8 cellular contexts compared by ENCODE assay signal in genomic region chr2:17539993-17540812, GRCh38. TPM values are rescaled to one million over a fixed set of nuclear protein-coding genes. Genes with fewer than 3 reads are reported as not detected.
DNase-seq lines count a peak whose midpoint lies in the region; ATAC-seq and TF ChIP-seq lines count a peak whose summit lies in the region.

Gene VSNL1, plus strand, starts transcription at chr2:17540696. Its CDS starts 51,379 bp downstream, at chr2:17592075.

- no peaks in the 10 kb centered on the region for H4K20me1 ChIP-seq in mammary epithelial cell (ENCODE audit: insufficient read depth, low read length)

- H3K4me3 ChIP-seq in mammary epithelial cell (replicated peaks in 1 of 3; ENCODE audit: insufficient read depth in 1 of 3, low read depth in 2 of 3, low read length in 3 of 3) (peak within 1 kb of the TSS; percentile 56 to 76 (median 72)), skeletal muscle satellite cell (ENCODE audit: low read length) (peak within 1 kb of the TSS; percentile 76)
- H3K4me3 ChIP-seq in effector memory CD4-positive, alpha-beta T cell (ENCODE audit: insufficient read depth, low read depth, low read length, poor library complexity, severe bottlenecking): no peak within 1 kb of the TSS

- intact Hi-C loops in mammary epithelial cell (cut with micrococcal nuclease): loop anchor here (1.0 to 2.0 kb wide), 9 partner anchors 48 to 767 kb away; no protein-coding TSS in a partner anchor

- H3K36me3 ChIP-seq in mammary epithelial cell (ENCODE audit: insufficient read depth, low read length): no peaks in the 10 kb centered on the region
- no peaks in the 10 kb centered on the region for H3K36me3 ChIP-seq in skeletal muscle satellite cell (ENCODE audit: insufficient read depth, low read length)
- no peaks in the 10 kb centered on the region for H3K36me3 ChIP-seq in effector memory CD4-positive, alpha-beta T cell (ENCODE audit: control insufficient read depth, insufficient read depth, low read length)

- peaks cover 10% of the 10 kb centered on the region for H3K4me1 Mint-ChIP-seq in stimulated activated naive CD8-positive, alpha-beta T cell treated with anti-CD3 and anti-CD28 coated beads, Interleukin-15, amount 100 ng/mL, for 72 hours

- dilution Hi-C loops in mammary epithelial cell (cut with HindIII; ENCODE audit: low sequenced_read_pairs): loop anchor here (5.0 kb wide), 1 partner anchor 77 kb away; no protein-coding TSS in a partner anchor

- no peak for ATAC-seq in stimulated activated naive CD8-positive, alpha-beta T cell treated with anti-CD3 and anti-CD28 coated beads, Interleukin-15, amount 100 ng/mL, for 72 hours

- peak within 1 kb of the TSS in 1 of 2 donors; percentile 42 for H3K27ac Mint-ChIP-seq in stimulated activated naive CD8-positive, alpha-beta T cell treated with anti-CD3 and anti-CD28 coated beads, Interleukin-15, amount 100 ng/mL, for 72 hours

- H3K9ac ChIP-seq in mammary epithelial cell (ENCODE audit: insufficient read depth, low read length): peak within 1 kb of the TSS; percentile 95
- H3K9ac ChIP-seq in skeletal muscle satellite cell (ENCODE audit: low read depth, low read length): peak within 1 kb of the TSS; percentile 38

- H3K27me3 Mint-ChIP-seq in stimulated activated naive CD8-positive, alpha-beta T cell treated with anti-CD3 and anti-CD28 coated beads, Interleukin-15, amount 100 ng/mL, for 72 hours: peaks cover 82% of the 10 kb centered on the region

- WGBS in mammary epithelial cell (ENCODE audit: low coverage, missing lambda C conversion rate): 3% methylated on average over 31 of the region's 48 CpGs

- H3K27ac ChIP-seq in mammary epithelial cell (ENCODE audit: insufficient read depth, low read depth, low read length): peak within 1 kb of the TSS; percentile 95
- H3K27ac ChIP-seq in effector memory CD4-positive, alpha-beta T cell (ENCODE audit: insufficient read depth, low read length, poor library complexity, severe bottlenecking): no peak within 1 kb of the TSS

- in situ Hi-C loops in mammary epithelial cell (cut with MboI; ENCODE audit: low sequenced_read_pairs in 2 of 2): loop anchor here in 1 of 2 donors (10.0 kb wide), 1 partner anchor 65 kb away; no protein-coding TSS in a partner anchor

- TSS peak; percentile 51 for BruUV-seq in mammary epithelial cell (replicated peaks; lab: Mats Ljungman, UMichigan)

- H3K4me1 ChIP-seq in mammary epithelial cell (ENCODE audit: insufficient read depth, low read length): peaks cover 38% of the 10 kb centered on the region
- peaks cover 28% of the 10 kb centered on the region for H3K4me1 ChIP-seq in skeletal muscle satellite cell (ENCODE audit: control insufficient read depth, insufficient read depth, low read length)
- H3K4me1 ChIP-seq in effector memory CD4-positive, alpha-beta T cell (ENCODE audit: control insufficient read depth, insufficient read depth, low read length, poor library complexity, severe bottlenecking): no peaks in the 10 kb centered on the region

- H2AFZ ChIP-seq in mammary epithelial cell (ENCODE audit: low read depth, low read length): peak within 1 kb of the TSS; percentile 94

- H3K4me2 ChIP-seq in mammary epithelial cell (ENCODE audit: insufficient read depth, low read depth, low read length) (peak within 1 kb of the TSS; percentile 93), skeletal muscle satellite cell (ENCODE audit: low read length) (peak within 1 kb of the TSS; percentile 88)

- peak within 1 kb of the TSS in 1 of 2 donors; percentile 48 for H3K4me3 Mint-ChIP-seq in stimulated activated naive CD8-positive, alpha-beta T cell treated with anti-CD3 and anti-CD28 coated beads, Interleukin-15, amount 100 ng/mL, for 72 hours

- CTCF ChIA-PET in mammary epithelial cell (lab: Charles Lee; ENCODE audit: low non-redundant PET): interaction anchor here (0.6 kb wide), 1 partner anchor 131 kb away, joined by 4 read pairs; no protein-coding TSS in a partner anchor

- H3K27me3 ChIP-seq in mammary epithelial cell (ENCODE audit: insufficient read depth, low read length): no peaks in the 10 kb centered on the region
- H3K27me3 ChIP-seq in skeletal muscle satellite cell (ENCODE audit: control insufficient read depth, insufficient read depth, low read length): peaks cover 74% of the 10 kb centered on the region
- peaks cover 6% of the 10 kb centered on the region for H3K27me3 ChIP-seq in effector memory CD4-positive, alpha-beta T cell (replicated peaks; ENCODE audit: control insufficient read depth, insufficient read depth, low read length, poor library complexity, severe bottlenecking)

- TF ChIP-seq CTCF in mammary epithelial cell (conservative IDR thresholded peaks at IDR 0.05 in 1 of 2, IDR thresholded peaks at IDR 0.05 in 1 of 2; ENCODE audit: extremely low read depth in 1 of 2, insufficient read depth in 1 of 2, low read depth in 1 of 2, low read length in 2 of 2): peak in 1 of 2 donors; percentile 12

- peaks cover 4 to 23% of the 10 kb centered on the region in 2 donors for H3K9me3 Mint-ChIP-seq in stimulated activated naive CD8-positive, alpha-beta T cell treated with anti-CD3 and anti-CD28 coated beads, Interleukin-15, amount 100 ng/mL, for 72 hours

- H3K9me3 ChIP-seq in mammary epithelial cell (replicated peaks; ENCODE audit: insufficient read depth, low read length): no peaks in the 10 kb centered on the region
- no peaks in the 10 kb centered on the region for H3K9me3 ChIP-seq in skeletal muscle satellite cell (replicated peaks; ENCODE audit: low read length)
- H3K9me3 ChIP-seq in effector memory CD4-positive, alpha-beta T cell (ENCODE audit: control insufficient read depth, low read length): no peaks in the 10 kb centered on the region

- peak; percentile 81 for DNase-seq in DMS53 treated with DMSO at 0.1 percent for 48 hours (lab: John Stamatoyannopoulos, UW; ENCODE audit: unreplicated experiment)
- peak; percentile 93 for DNase-seq in NCI-H187 treated with DMSO at 0.1 percent for 48 hours (lab: John Stamatoyannopoulos, UW)
- peak; percentile 94 for DNase-seq in mammary epithelial cell
- DNase-seq in iPS-NIHi7 (ENCODE audit: extremely low spot score): peak; percentile 90
- no peak for DNase-seq in stimulated activated naive CD8-positive, alpha-beta T cell treated with anti-CD3 and anti-CD28 coated beads, Interleukin-15, amount 100 ng/mL, for 72 hours
- DNase-seq in activated naive CD4-positive, alpha-beta T cell (lab: John Stamatoyannopoulos, UW): no peak
- no peak for DNase-seq in effector memory CD4-positive, alpha-beta T cell

- H3K79me2 ChIP-seq in mammary epithelial cell (ENCODE audit: insufficient read depth, low read length): peaks cover 32% of the 10 kb centered on the region

RNA-seq across cellular contexts. Expression of gene VSNL1, which starts in this region (rescaled TPM):
- total RNA-seq in mammary epithelial cell: 10 to 100 TPM; 15.7 to 20.0 TPM
- 40.4 TPM for polyA plus RNA-seq in mammary epithelial cell
- 15.3 TPM for polyA minus RNA-seq in mammary epithelial cell
- total RNA-seq in skeletal muscle satellite cell (2012; rRNA removed): 0.51 TPM in 1 of 2 replicates, not detected in the other

Comparison
In these comparisons a context has a peak if more than half of its experiments do, and no peak if none do; other contexts are left out.
1. DNase-seq: peak in DMS53 treated with DMSO at 0.1 percent for 48 hours (single experiment), NCI-H187 treated with DMSO at 0.1 percent for 48 hours (single experiment), mammary epithelial cell (single experiment) and iPS-NIHi7 (single experiment); none in stimulated activated naive CD8-positive, alpha-beta T cell treated with anti-CD3 and anti-CD28 coated beads, Interleukin-15, amount 100 ng/mL, for 72 hours (0 of 2), activated naive CD4-positive, alpha-beta T cell (0 of 4) and effector memory CD4-positive, alpha-beta T cell (0 of 3).